8 cellular contexts compared by ENCODE assay signal in the genomic region with DNA sequence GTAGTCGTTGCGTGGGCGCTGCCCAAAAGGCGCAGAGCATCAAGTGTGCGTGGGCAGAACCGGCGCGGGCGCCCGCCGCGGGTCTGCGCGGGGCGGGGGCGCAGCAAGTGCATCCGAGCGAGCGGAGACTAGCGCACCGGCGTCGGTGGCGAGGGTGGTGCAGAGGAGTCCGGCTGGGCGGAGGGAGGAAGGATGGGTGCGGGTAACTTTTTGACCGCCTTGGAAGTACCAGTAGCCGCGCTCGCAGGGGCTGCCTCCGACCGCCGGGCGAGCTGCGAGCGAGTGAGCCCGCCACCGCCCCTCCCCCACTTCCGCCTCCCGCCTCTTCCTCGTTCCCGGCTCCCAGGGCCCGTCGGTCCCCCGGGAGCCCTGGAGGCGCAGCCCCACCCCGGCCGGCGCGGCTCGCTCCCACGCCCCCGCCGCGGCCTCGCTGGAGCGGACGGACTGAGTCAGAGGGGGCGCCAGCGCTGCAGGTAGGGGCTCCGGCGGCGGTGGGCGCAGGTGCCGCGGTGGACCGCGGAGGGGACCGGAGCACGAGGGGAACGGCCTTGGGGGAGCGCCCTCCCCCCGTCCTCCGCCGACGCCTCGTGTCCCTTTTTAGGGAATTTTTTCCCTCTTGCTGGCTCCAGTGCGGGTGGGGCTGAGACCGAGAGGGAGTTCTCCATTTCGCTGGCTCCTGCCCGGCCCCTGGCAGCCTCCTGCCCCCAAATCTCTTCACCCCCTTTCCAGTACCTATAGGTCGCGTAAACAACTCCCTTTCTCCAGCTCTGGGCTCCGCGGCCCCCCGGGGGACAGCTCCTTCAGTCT. TPM values are rescaled to one million over a fixed set of nuclear protein-coding genes. Genes with fewer than 3 reads are reported as not detected.
DNase-seq lines count a peak whose midpoint lies in the region; ATAC-seq, FAIRE-seq and TF ChIP-seq lines count a peak whose summit lies in the region.

No MANE protein-coding gene starts in this region.

- H3K36me3 Mint-ChIP-seq in activated CD8-positive, alpha-beta memory T cell treated with anti-CD3 and anti-CD28 coated beads, Interleukin-2, amount 10 ng/mL, durations not matched to agents 7 days and 5 days: peaks cover 11% of the 10 kb centered on the region
- H3K36me3 Mint-ChIP-seq in stimulated activated memory B cell treated with anti-CD40 and anti-IgM and Interleukin-4, amounts not matched to agents 10 μg/mL and 1 μg/mL and 100 μg/mL, for 72 hours: peaks cover 37% of the 10 kb centered on the region

- peak; percentile 65 for ATAC-seq in activated CD8-positive, alpha-beta memory T cell treated with anti-CD3 and anti-CD28 coated beads, Interleukin-2, amount 10 ng/mL, durations not matched to agents 7 days and 5 days
- peak; percentile 65 for ATAC-seq in stimulated activated memory B cell treated with anti-CD40 and anti-IgM and Interleukin-4, amounts not matched to agents 10 μg/mL and 1 μg/mL and 100 μg/mL, for 72 hours
- no peak for ATAC-seq in HG03139 (IDR thresholded peaks at IDR 0.05; ENCODE audit: unreplicated experiment)

- dilution Hi-C loops in endothelial cell of umbilical vein (cut with MboI; ENCODE audit: extremely low pct_ligation_motif_present, low sequenced_read_pairs): no loop called here

- CTCF ChIA-PET in activated CD8-positive, alpha-beta memory T cell treated with anti-CD3 and anti-CD28 coated beads, Interleukin-2, amount 10 ng/mL, durations not matched to agents 7 days and 5 days (lab: Charles Lee): interaction anchor here (0.8 to 8.6 kb wide), 4 partner anchors 25 to 44 kb away, joined by 3 to 56 read pairs (median 4); no protein-coding TSS in a partner anchor
- CTCF ChIA-PET in endothelial cell of umbilical vein (lab: Charles Lee): interaction anchor here (0.8 to 3.6 kb wide), 12 partner anchors 9 to 95 kb away, joined by 3 to 32 read pairs (median 4); a partner anchor contains a TSS

- H3K9ac ChIP-seq in endothelial cell of umbilical vein (replicated peaks; ENCODE audit: extremely low read depth, insufficient read depth, low read length): peak overlapping the region; percentile 39

- H3K9me1 ChIP-seq in endothelial cell of umbilical vein (replicated peaks; ENCODE audit: control insufficient read depth, extremely low read depth, insufficient read depth, low read length): no peaks in the 10 kb centered on the region

- BruUV-seq in endothelial cell of umbilical vein (replicated peaks; lab: Mats Ljungman, UMichigan): TSS peak; percentile 14

- peak overlapping the region; percentile 83 for H2AFZ ChIP-seq in endothelial cell of umbilical vein (ENCODE audit: low read depth, low read length)

- peaks cover 6% of the 10 kb centered on the region in 2 experiments for H3K27me3 ChIP-seq in endothelial cell of umbilical vein (ENCODE audit: control insufficient read depth in 2 of 2, insufficient read depth in 2 of 2, low read length in 2 of 2)

- peaks cover 23% of the 10 kb centered on the region for H3K27me3 Mint-ChIP-seq in activated CD8-positive, alpha-beta memory T cell treated with anti-CD3 and anti-CD28 coated beads, Interleukin-2, amount 10 ng/mL, durations not matched to agents 7 days and 5 days
- no peaks in the 10 kb centered on the region for H3K27me3 Mint-ChIP-seq in stimulated activated memory B cell treated with anti-CD40 and anti-IgM and Interleukin-4, amounts not matched to agents 10 μg/mL and 1 μg/mL and 100 μg/mL, for 72 hours

- POLR2A ChIA-PET in endothelial cell of umbilical vein (lab: Charles Lee): interaction anchor here (0.9 to 1.5 kb wide), 2 partner anchors 9 to 44 kb away, joined by 3 to 5 read pairs; a partner anchor contains a TSS

- peak overlapping the region; percentile 74 for H3K4me2 ChIP-seq in endothelial cell of umbilical vein (ENCODE audit: insufficient read depth, low read length)

- H3K27ac ChIP-seq in endothelial cell of umbilical vein (ENCODE audit: insufficient read depth, low read depth, low read length): no peak overlapping the region

- no peaks in the 10 kb centered on the region for H3K9me3 ChIP-seq in endothelial cell of umbilical vein (replicated peaks; ENCODE audit: control insufficient read depth, insufficient read depth, low read length)

- peaks cover 0 to 3% of the 10 kb centered on the region in 2 experiments for H3K36me3 ChIP-seq in endothelial cell of umbilical vein (ENCODE audit: control insufficient read depth in 2 of 2, extremely low read depth in 1 of 2, insufficient read depth in 2 of 2, low read length in 2 of 2)

- peaks cover 7% of the 10 kb centered on the region for H3K4me1 Mint-ChIP-seq in activated CD8-positive, alpha-beta memory T cell treated with anti-CD3 and anti-CD28 coated beads, Interleukin-2, amount 10 ng/mL, durations not matched to agents 7 days and 5 days
- peaks cover 33% of the 10 kb centered on the region for H3K4me1 Mint-ChIP-seq in stimulated activated memory B cell treated with anti-CD40 and anti-IgM and Interleukin-4, amounts not matched to agents 10 μg/mL and 1 μg/mL and 100 μg/mL, for 72 hours

- no peak for TF ChIP-seq CTCF in endothelial cell of umbilical vein (IDR thresholded peaks at IDR 0.05; ENCODE audit: extremely low read depth in 1 of 2, insufficient read depth in 1 of 2, low read depth in 1 of 2, low read length in 2 of 2)

- H3K4me3 ChIP-seq in GM08714 (ENCODE audit: low read length): peak overlapping the region; percentile 56; the same call in 1 of the 2 replicates
- peak overlapping the region; percentile 7 to 85 (median 36) for H3K4me3 ChIP-seq in endothelial cell of umbilical vein (replicated peaks in 1 of 3; ENCODE audit: insufficient read depth in 1 of 3, low read depth in 1 of 3, low read length in 3 of 3)

- FAIRE-seq in endothelial cell of umbilical vein (lab: Jason Lieb, UNC): no peak

- intact Hi-C loops in endothelial cell of umbilical vein (cut with micrococcal nuclease): loop anchor here (1.0 kb wide), 1 partner anchor 10 kb away; a partner anchor contains a TSS

- peak overlapping the region; percentile 70 for H3K4me3 Mint-ChIP-seq in activated CD8-positive, alpha-beta memory T cell treated with anti-CD3 and anti-CD28 coated beads, Interleukin-2, amount 10 ng/mL, durations not matched to agents 7 days and 5 days
- H3K4me3 Mint-ChIP-seq in stimulated activated memory B cell treated with anti-CD40 and anti-IgM and Interleukin-4, amounts not matched to agents 10 μg/mL and 1 μg/mL and 100 μg/mL, for 72 hours: peak overlapping the region; percentile 82

- H3K4me1 ChIP-seq in endothelial cell of umbilical vein (ENCODE audit: control insufficient read depth, extremely low read depth, insufficient read depth, low read length): peaks cover 3% of the 10 kb centered on the region

- H3K9me3 Mint-ChIP-seq in activated CD8-positive, alpha-beta memory T cell treated with anti-CD3 and anti-CD28 coated beads, Interleukin-2, amount 10 ng/mL, durations not matched to agents 7 days and 5 days (ENCODE audit: low read depth): peaks cover 3% of the 10 kb centered on the region
- H3K9me3 Mint-ChIP-seq in stimulated activated memory B cell treated with anti-CD40 and anti-IgM and Interleukin-4, amounts not matched to agents 10 μg/mL and 1 μg/mL and 100 μg/mL, for 72 hours: peaks cover 4% of the 10 kb centered on the region

- DNase-seq in NCI-H345 (lab: John Stamatoyannopoulos, UW) (peak; percentile 72), endothelial cell of umbilical vein (ENCODE audit: low read depth, low spot score) (peak; percentile 35), midbrain (lab: John Stamatoyannopoulos, UW) (peak; percentile 70), H4 (ENCODE audit: low spot score) (no peak)
- DNase-seq in activated CD8-positive, alpha-beta memory T cell treated with anti-CD3 and anti-CD28 coated beads, Interleukin-2, amount 10 ng/mL, durations not matched to agents 7 days and 5 days: peak; percentile 58

- no peak for TF ChIP-seq POLR2A in endothelial cell of umbilical vein (IDR thresholded peaks at IDR 0.05; ENCODE audit: low read depth, low read length)

- H3K27ac Mint-ChIP-seq in activated CD8-positive, alpha-beta memory T cell treated with anti-CD3 and anti-CD28 coated beads, Interleukin-2, amount 10 ng/mL, durations not matched to agents 7 days and 5 days: no peak overlapping the region
- peak overlapping the region; percentile 75 for H3K27ac Mint-ChIP-seq in stimulated activated memory B cell treated with anti-CD40 and anti-IgM and Interleukin-4, amounts not matched to agents 10 μg/mL and 1 μg/mL and 100 μg/mL, for 72 hours

- no peaks in the 10 kb centered on the region for H3K79me2 ChIP-seq in endothelial cell of umbilical vein (ENCODE audit: control insufficient read depth, insufficient read depth, low read length)

- no peaks in the 10 kb centered on the region for H4K20me1 ChIP-seq in endothelial cell of umbilical vein (replicated peaks; ENCODE audit: control insufficient read depth, extremely low read depth, insufficient read depth, low read length)

RNA-seq across cellular contexts. Expression of a gene that starts 1.6 kb away (rescaled TPM):
- total RNA-seq in activated CD8-positive, alpha-beta memory T cell treated with anti-CD3 and anti-CD28 coated beads, Interleukin-2, amount 10 ng/mL, durations not matched to agents 7 days and 5 days: 1 to 10 TPM; 6.6 to 9.7 TPM
- total RNA-seq in endothelial cell of umbilical vein: 15.6 and 16.3 TPM in 2 replicates
- polyA plus RNA-seq in endothelial cell of umbilical vein: 27.9 and 28.7 TPM in 2 replicates
- polyA plus RNA-seq in endothelial cell of umbilical vein (2011; cell fraction: cytosol; rRNA removed): 19.5 and 20.9 TPM in 2 replicates
- polyA plus RNA-seq in endothelial cell of umbilical vein (2011; cell fraction: nucleus; rRNA removed): 9.2 and 9.7 TPM in 2 replicates
- polyA plus RNA-seq in endothelial cell of umbilical vein (2012): 8.6 and 12.3 TPM in 2 replicates
- 11.2 and 16.2 TPM in 2 replicates for polyA minus RNA-seq in endothelial cell of umbilical vein
- 1.8 TPM for polyA minus RNA-seq in endothelial cell of umbilical vein (2011; cell fraction: cytosol; rRNA and poly(A)+ RNA removed)
- 4.0 and 4.8 TPM in 2 replicates for polyA minus RNA-seq in endothelial cell of umbilical vein (2011; cell fraction: nucleus; rRNA and poly(A)+ RNA removed)
- total RNA-seq in H4 (2014; rRNA removed; shearing (Covaris generic)): 2.7 and 3.8 TPM in 2 replicates

RNA-seq across cellular contexts. Expression of a gene that starts 9.5 kb away (rescaled TPM):
- total RNA-seq in activated CD8-positive, alpha-beta memory T cell treated with anti-CD3 and anti-CD28 coated beads, Interleukin-2, amount 10 ng/mL, durations not matched to agents 7 days and 5 days: 10 to 100 TPM; 68.0 to 79.2 TPM
- 92.7 and 96.8 TPM in 2 replicates for total RNA-seq in endothelial cell of umbilical vein
- polyA plus RNA-seq in endothelial cell of umbilical vein: 143 and 162 TPM in 2 replicates
- polyA plus RNA-seq in endothelial cell of umbilical vein (2011; cell fraction: cytosol; rRNA removed): 110 and 116 TPM in 2 replicates
- polyA plus RNA-seq in endothelial cell of umbilical vein (2011; cell fraction: nucleus; rRNA removed): 75.5 and 86.2 TPM in 2 replicates
- polyA plus RNA-seq in endothelial cell of umbilical vein (2012): 85.7 and 98.7 TPM in 2 replicates
- 70.6 and 79.1 TPM in 2 replicates for polyA minus RNA-seq in endothelial cell of umbilical vein
- polyA minus RNA-seq in endothelial cell of umbilical vein (2011; cell fraction: cytosol; rRNA and poly(A)+ RNA removed): 50.8 TPM
- 47.8 and 52.4 TPM in 2 replicates for polyA minus RNA-seq in endothelial cell of umbilical vein (2011; cell fraction: nucleus; rRNA and poly(A)+ RNA removed)
- 83.5 and 118 TPM in 2 replicates for total RNA-seq in H4 (2014; rRNA removed; shearing (Covaris generic))

RNA-seq across cellular contexts. Expression of a gene that starts 28.3 kb away (rescaled TPM):
- total RNA-seq in activated CD8-positive, alpha-beta memory T cell treated with anti-CD3 and anti-CD28 coated beads, Interleukin-2, amount 10 ng/mL, durations not matched to agents 7 days and 5 days: under 1 TPM in 1 of 2 experiments, not detected in 1; 0.15 TPM
- total RNA-seq in endothelial cell of umbilical vein: not detected in 2 replicates
- polyA plus RNA-seq in endothelial cell of umbilical vein: not detected in 2 replicates
- polyA plus RNA-seq in endothelial cell of umbilical vein (2011; cell fraction: cytosol; rRNA removed): not detected in 2 replicates
- polyA plus RNA-seq in endothelial cell of umbilical vein (2011; cell fraction: nucleus; rRNA removed): not detected in 2 replicates
- 0.12 and 0.22 TPM in 2 replicates for polyA plus RNA-seq in endothelial cell of umbilical vein (2012)
- polyA minus RNA-seq in endothelial cell of umbilical vein: not detected in 2 replicates
- polyA minus RNA-seq in endothelial cell of umbilical vein (2011; cell fraction: cytosol; rRNA and poly(A)+ RNA removed): not detected
- polyA minus RNA-seq in endothelial cell of umbilical vein (2011; cell fraction: nucleus; rRNA and poly(A)+ RNA removed): not detected in 2 replicates
- total RNA-seq in H4 (2014; rRNA removed; shearing (Covaris generic)): not detected in 2 replicates

RNA-seq across cellular contexts. Expression of a gene that starts 43.5 kb away (rescaled TPM):
- total RNA-seq in activated CD8-positive, alpha-beta memory T cell treated with anti-CD3 and anti-CD28 coated beads, Interleukin-2, amount 10 ng/mL, durations not matched to agents 7 days and 5 days: 10 to 100 TPM; 19.6 to 24.9 TPM
- 22.3 and 27.4 TPM in 2 replicates for total RNA-seq in endothelial cell of umbilical vein
- 79.6 and 91.8 TPM in 2 replicates for polyA plus RNA-seq in endothelial cell of umbilical vein
- 45.7 and 47.1 TPM in 2 replicates for polyA plus RNA-seq in endothelial cell of umbilical vein (2011; cell fraction: cytosol; rRNA removed)
- 27.8 and 30.1 TPM in 2 replicates for polyA plus RNA-seq in endothelial cell of umbilical vein (2011; cell fraction: nucleus; rRNA removed)
- 21.2 and 22.0 TPM in 2 replicates for polyA plus RNA-seq in endothelial cell of umbilical vein (2012)
- polyA minus RNA-seq in endothelial cell of umbilical vein: 65.4 and 73.2 TPM in 2 replicates
- 34.8 TPM for polyA minus RNA-seq in endothelial cell of umbilical vein (2011; cell fraction: cytosol; rRNA and poly(A)+ RNA removed)
- 34.8 and 36.4 TPM in 2 replicates for polyA minus RNA-seq in endothelial cell of umbilical vein (2011; cell fraction: nucleus; rRNA and poly(A)+ RNA removed)
- total RNA-seq in H4 (2014; rRNA removed; shearing (Covaris generic)): 15.4 and 20.8 TPM in 2 replicates

RNA-seq across cellular contexts. Expression of a gene that starts 58.2 kb away (rescaled TPM):
- 10 to 100 TPM; 15.0 to 50.7 TPM for total RNA-seq in activated CD8-positive, alpha-beta memory T cell treated with anti-CD3 and anti-CD28 coated beads, Interleukin-2, amount 10 ng/mL, durations not matched to agents 7 days and 5 days
- total RNA-seq in endothelial cell of umbilical vein: 28.7 and 32.0 TPM in 2 replicates
- 23.1 and 26.3 TPM in 2 replicates for polyA plus RNA-seq in endothelial cell of umbilical vein
- polyA plus RNA-seq in endothelial cell of umbilical vein (2011; cell fraction: cytosol; rRNA removed): 21.9 and 24.6 TPM in 2 replicates
- 12.5 and 13.1 TPM in 2 replicates for polyA plus RNA-seq in endothelial cell of umbilical vein (2011; cell fraction: nucleus; rRNA removed)
- polyA plus RNA-seq in endothelial cell of umbilical vein (2012): 39.6 and 39.9 TPM in 2 replicates
- polyA minus RNA-seq in endothelial cell of umbilical vein: 35.6 and 41.7 TPM in 2 replicates
- polyA minus RNA-seq in endothelial cell of umbilical vein (2011; cell fraction: cytosol; rRNA and poly(A)+ RNA removed): 39.9 TPM
- 5.9 and 7.6 TPM in 2 replicates for polyA minus RNA-seq in endothelial cell of umbilical vein (2011; cell fraction: nucleus; rRNA and poly(A)+ RNA removed)
- total RNA-seq in H4 (2014; rRNA removed; shearing (Covaris generic)): 88.3 and 88.4 TPM in 2 replicates
